ENCODE assay signal across 31 cellular contexts in genomic region chr17:71417142-71417541, GRCh38.
"Had no signal": no experiment of that assay in that cellular context is flagged by ENCODE, and none has a peak within 500 bp of the region (broad histone marks: within the 10 kb centered on the region; RNA-seq: fewer than 3 reads in every experiment).

No MANE protein-coding gene starts in this region.

- H3K27me3 Mint-ChIP-seq: dendritic cell treated with granulocyte-macrophage colony-stimulating factor and Interleukin-4, amounts not matched to agents 40 ng/mL and 50 ng/mL, for 4 days; stimulated activated memory B cell treated with anti-CD40 and anti-IgM and Interleukin-4, amounts not matched to agents 10 μg/mL and 1 μg/mL and 100 μg/mL, for 72 hours had no signal

- H3K4me2 ChIP-seq: hepatocyte had no signal

- H2AFZ ChIP-seq: hepatocyte had no signal

- H3K4me1 ChIP-seq: colonic mucosa, gastroesophageal sphincter, heart left ventricle, prostate gland, right atrium auricular region, sigmoid colon, spleen, testis, tibial artery, upper lobe of left lung, uterus had no signal

- H3K4me1 Mint-ChIP-seq: mesothelial cell of epicardium; naive thymus-derived CD4-positive, alpha-beta T cell; nephron progenitor cell; stimulated activated memory B cell treated with anti-CD40 and anti-IgM and Interleukin-4, amounts not matched to agents 10 μg/mL and 1 μg/mL and 100 μg/mL, for 72 hours had no signal

- H3K4me3 ChIP-seq: colonic mucosa, gastroesophageal sphincter, heart left ventricle, hepatocyte, lung, mucosa of descending colon, prostate gland, right atrium auricular region, sigmoid colon, spleen, testis, tibial artery, upper lobe of left lung, uterus had no signal

- H3K27ac ChIP-seq: colonic mucosa, epithelial cell of prostate, foreskin keratinocyte, gastroesophageal sphincter, heart left ventricle, hepatocyte, prostate gland, right atrium auricular region, sigmoid colon, spleen, testis, tibial artery, upper lobe of left lung, uterus had no signal

- H3K27ac Mint-ChIP-seq: dendritic cell treated with granulocyte-macrophage colony-stimulating factor and Interleukin-4, amounts not matched to agents 40 ng/mL and 50 ng/mL, for 4 days; endodermal cell; mesothelial cell of epicardium; naive thymus-derived CD4-positive, alpha-beta T cell; nephron progenitor cell; stimulated activated memory B cell treated with anti-CD40 and anti-IgM and Interleukin-4, amounts not matched to agents 10 μg/mL and 1 μg/mL and 100 μg/mL, for 72 hours had no signal

- H3K79me2 ChIP-seq: hepatocyte had no signal

- H3K9me3 ChIP-seq: colonic mucosa, gastroesophageal sphincter, heart left ventricle, mucosa of descending colon, prostate gland, sigmoid colon, testis, tibial artery, upper lobe of left lung, uterus had no signal

- H3K27me3 ChIP-seq: colonic mucosa, foreskin keratinocyte, gastroesophageal sphincter, heart left ventricle, hepatocyte, right atrium auricular region, sigmoid colon, spleen, testis, tibial artery, upper lobe of left lung, uterus had no signal

- DNase-seq: colonic mucosa; effector CD8-positive, alpha-beta T cell; endodermal cell; foreskin keratinocyte; heart left ventricle; kidney; mesenchymal stem cell; mucosa of descending colon; naive thymus-derived CD4-positive, alpha-beta T cell; nephron progenitor cell; nucleus accumbens; sigmoid colon; spleen; stimulated activated CD4-positive, alpha-beta T cell treated with anti-CD3 and anti-CD28 coated beads, Interleukin-4, amount 100 ng/mL, for 4 hours; stimulated activated naive CD8-positive, alpha-beta T cell treated with anti-CD3 and anti-CD28 coated beads, Interleukin-15, Interleukin-2, amounts not matched to agents 100 U/mL and 50 U/mL, for 24 hours; substantia nigra; testis; tibial artery; upper lobe of left lung; uterus had no signal

- H3K36me3 Mint-ChIP-seq: stimulated activated memory B cell treated with anti-CD40 and anti-IgM and Interleukin-4, amounts not matched to agents 10 μg/mL and 1 μg/mL and 100 μg/mL, for 72 hours had no signal

- ATAC-seq: esophagus mucosa; foreskin keratinocyte; gastroesophageal sphincter; heart left ventricle; left lobe of liver; mucosa of descending colon; naive thymus-derived CD4-positive, alpha-beta T cell; stimulated activated memory B cell treated with anti-CD40 and anti-IgM and Interleukin-4, amounts not matched to agents 10 μg/mL and 1 μg/mL and 100 μg/mL, for 72 hours; stimulated activated naive CD8-positive, alpha-beta T cell treated with anti-CD3 and anti-CD28 coated beads, Interleukin-15, Interleukin-2, amounts not matched to agents 100 U/mL and 50 U/mL, for 24 hours had no signal

- H3K4me3 Mint-ChIP-seq: dendritic cell treated with granulocyte-macrophage colony-stimulating factor and Interleukin-4, amounts not matched to agents 40 ng/mL and 50 ng/mL, for 4 days; endodermal cell; mesothelial cell of epicardium; naive thymus-derived CD4-positive, alpha-beta T cell; nephron progenitor cell; stimulated activated memory B cell treated with anti-CD40 and anti-IgM and Interleukin-4, amounts not matched to agents 10 μg/mL and 1 μg/mL and 100 μg/mL, for 72 hours had no signal

- H3K36me3 ChIP-seq: colonic mucosa, gastroesophageal sphincter, heart left ventricle, prostate gland, right atrium auricular region, sigmoid colon, spleen, tibial artery, upper lobe of left lung, uterus had no signal

- H3K9me3 Mint-ChIP-seq: dendritic cell treated with granulocyte-macrophage colony-stimulating factor and Interleukin-4, amounts not matched to agents 40 ng/mL and 50 ng/mL, for 4 days had no signal
